In genomic region chr5:59188415-59189225, GRCh38 we compare ENCODE assay signal across 8 cellular contexts.
DNase-seq lines count a peak whose midpoint lies in the region; ATAC-seq and TF ChIP-seq lines count a peak whose summit lies in the region.

No MANE protein-coding gene starts in this region.

- H3K9ac ChIP-seq in neuronal stem cell (ENCODE audit: low read depth, low read length, poor library complexity): no peak overlapping the region

- no peak overlapping the region for H3K4me3 ChIP-seq in CD4-positive, alpha-beta memory T cell (ENCODE audit: low read length in 2 of 2)
- peak overlapping the region; percentile 15 to 27 for H3K4me3 ChIP-seq in foreskin fibroblast (ENCODE audit: low read depth in 1 of 2, low read length in 2 of 2)
- H3K4me3 ChIP-seq in neuronal stem cell (ENCODE audit: low read length in 2 of 2): peak overlapping the region in 1 of 2 donors; percentile 27

- no peak overlapping the region for H2BK120ac ChIP-seq in neuronal stem cell (ENCODE audit: low read depth, low read length)

- CTCF ChIA-PET in CD4-positive, alpha-beta memory T cell (lab: Charles Lee; ENCODE audit: partially characterized antibody): interaction anchor here (0.6 to 10.3 kb wide), 42 partner anchors 8 to 612 kb away, joined by 3 to 98 read pairs (median 5); no protein-coding TSS in a partner anchor

- peak; percentile 55 to 68 (median 66) for DNase-seq in CD4-positive, alpha-beta memory T cell
- peak; percentile 88 for DNase-seq in KG1 (lab: John Stamatoyannopoulos, UW)
- peak; percentile 27 for DNase-seq in SIG-M5 (lab: John Stamatoyannopoulos, UW)
- peak; percentile 21 for DNase-seq in activated gamma-delta T cell (lab: John Stamatoyannopoulos, UW)
- peak; percentile 48 to 86 for DNase-seq in foreskin fibroblast
- peak; percentile 45 for DNase-seq in neuronal stem cell (ENCODE audit: low spot score)
- peak in 37 of 49 donors; percentile 1 to 74 (median 28) for DNase-seq in substantia nigra (lab: John Stamatoyannopoulos, UW)

- no CpG with 5 or more reads among the region's 16 CpGs for WGBS in neuronal stem cell (ENCODE audit: extremely low coverage in 2 of 2, insufficient read length in 2 of 2, insufficient replicate concordance in 1 of 2), 2 donors

- no peaks in the 10 kb centered on the region for H3K36me3 ChIP-seq in CD4-positive, alpha-beta memory T cell (ENCODE audit: insufficient read depth, low read length)
- H3K36me3 ChIP-seq in neuronal stem cell (replicated peaks in 1 of 2; ENCODE audit: control insufficient read depth in 2 of 2, insufficient read depth in 2 of 2, low read length in 2 of 2): no peaks in the 10 kb centered on the region

- no peak overlapping the region for H2BK12ac ChIP-seq in neuronal stem cell (ENCODE audit: low read length)

- H3K18ac ChIP-seq in neuronal stem cell (ENCODE audit: low read length): no peak overlapping the region

- no peak overlapping the region for H3K27ac ChIP-seq in CD4-positive, alpha-beta memory T cell (ENCODE audit: low read depth, low read length)
- H3K27ac ChIP-seq in neuronal stem cell (replicated peaks; ENCODE audit: low read length): no peak overlapping the region
- H3K27ac ChIP-seq in substantia nigra (ENCODE audit: low read depth, low read length, poor library complexity, severe bottlenecking): no peak overlapping the region

- H2AFZ ChIP-seq in neuronal stem cell (ENCODE audit: low read length): peak overlapping the region; percentile 85

- no peak overlapping the region for H4K8ac ChIP-seq in neuronal stem cell (ENCODE audit: low read depth, low read length)

- H3K27me3 ChIP-seq in CD4-positive, alpha-beta memory T cell (ENCODE audit: insufficient read depth, low read length): no peaks in the 10 kb centered on the region
- H3K27me3 ChIP-seq in neuronal stem cell (ENCODE audit: control insufficient read depth in 3 of 3, insufficient read depth in 3 of 3, low read depth in 1 of 3, low read length in 3 of 3): no peaks in the 10 kb centered on the region

- H3K4ac ChIP-seq in neuronal stem cell (ENCODE audit: low read length): no peak overlapping the region

- H3K36me3 Mint-ChIP-seq in CD4-positive, alpha-beta memory T cell: no peaks in the 10 kb centered on the region

- POLR2A ChIA-PET in CD4-positive, alpha-beta memory T cell (lab: Charles Lee; ENCODE audit: partially characterized antibody): interaction anchor here (1.1 kb wide), 1 partner anchor 192 kb away, joined by 3 read pairs; no protein-coding TSS in a partner anchor

- H3K4me3 Mint-ChIP-seq in CD4-positive, alpha-beta memory T cell: peak overlapping the region in 2 of 8 donors; percentile 23 to 58

- peaks cover 13 to 15% of the 10 kb centered on the region in 2 donors for H3K27me3 Mint-ChIP-seq in CD4-positive, alpha-beta memory T cell

- intact Hi-C loops in CD4-positive, alpha-beta memory T cell (cut with micrococcal nuclease): loop anchor here (1.0 kb wide), 3 partner anchors 180 to 612 kb away; no protein-coding TSS in a partner anchor

- H3K23ac ChIP-seq in neuronal stem cell (ENCODE audit: low read depth, low read length, poor library complexity): no peak overlapping the region

- peaks cover 5% of the 10 kb centered on the region for H3K4me1 ChIP-seq in CD4-positive, alpha-beta memory T cell (ENCODE audit: insufficient read depth, low read length)
- H3K4me1 ChIP-seq in neuronal stem cell (ENCODE audit: control insufficient read depth in 2 of 2, insufficient read depth in 1 of 2, low read depth in 1 of 2, low read length in 2 of 2): peaks cover 3 to 8% of the 10 kb centered on the region in 2 donors

- no peaks in the 10 kb centered on the region for H3K79me1 ChIP-seq in neuronal stem cell (ENCODE audit: low read depth, low read length)

- H3K9me3 ChIP-seq in CD4-positive, alpha-beta memory T cell (ENCODE audit: control insufficient read depth in 1 of 2, low read length in 2 of 2): no peaks in the 10 kb centered on the region
- H3K9me3 ChIP-seq in neuronal stem cell (replicated peaks in 1 of 2; ENCODE audit: control insufficient read depth in 2 of 2, insufficient read depth in 1 of 2, low read depth in 1 of 2, low read length in 2 of 2): no peaks in the 10 kb centered on the region

- no peak overlapping the region for H2BK5ac ChIP-seq in neuronal stem cell (ENCODE audit: low read length)

- H3K14ac ChIP-seq in neuronal stem cell (ENCODE audit: low read length): no peak overlapping the region

- no peak overlapping the region for H3K27ac Mint-ChIP-seq in CD4-positive, alpha-beta memory T cell

- H3K4me1 Mint-ChIP-seq in CD4-positive, alpha-beta memory T cell: peaks cover 3 to 5% (median 4%) of the 10 kb centered on the region in 4 donors

- H2AK5ac ChIP-seq in neuronal stem cell (ENCODE audit: low read depth, low read length): no peak overlapping the region

- TF ChIP-seq CTCF in foreskin fibroblast (IDR thresholded peaks at IDR 0.05; ENCODE audit: low read depth, low read length): peak; percentile 28

- H3K4me2 ChIP-seq in neuronal stem cell (ENCODE audit: insufficient read depth, low read length, poor library complexity, severe bottlenecking): no peak overlapping the region

- H4K91ac ChIP-seq in neuronal stem cell (ENCODE audit: low read depth, low read length, poor library complexity): no peak overlapping the region

- ATAC-seq in GM21360 (IDR thresholded peaks at IDR 0.05; ENCODE audit: unreplicated experiment): peak; percentile 77

- no peak overlapping the region for H2BK15ac ChIP-seq in neuronal stem cell (ENCODE audit: low read length)

- H3K9me3 Mint-ChIP-seq in CD4-positive, alpha-beta memory T cell: no peaks in the 10 kb centered on the region

Comparison
In these comparisons a context has a peak if more than half of its experiments do, and no peak if none do; other contexts are left out.
1. DNase-seq: peak in every context shown above with its lines; median percentile 88 in KG1; 67 in foreskin fibroblast; 66 in CD4-positive, alpha-beta memory T cell; 45 in neuronal stem cell; 28 in substantia nigra; 27 in SIG-M5; 21 in activated gamma-delta T cell.
2. H3K4me3 ChIP-seq: peak in foreskin fibroblast (2 of 2); none in CD4-positive, alpha-beta memory T cell (0 of 2).